In genomic region chr2:203737360-203737759, GRCh38 we compare ENCODE assay signal across 13 cellular contexts. TPM values are rescaled to one million over a fixed set of nuclear protein-coding genes. Genes with fewer than 3 reads are reported as not detected.
A peak's percentile ranks its signal among the peaks of the same experiment; 100 is the strongest.
DNase-seq lines count a peak whose midpoint lies in the region; ATAC-seq lines count a peak whose summit lies in the region.
"Had no signal": no experiment of that assay in that cellular context is flagged by ENCODE, and none has a peak within 500 bp of the region (broad histone marks: within the 10 kb centered on the region; RNA-seq: fewer than 3 reads in every experiment).

No MANE protein-coding gene starts in this region.

- H3K27me3 Mint-ChIP-seq in activated T-cell treated with anti-CD3 and anti-CD28 coated beads, Interleukin-2, amount 50 U/mL, for 72 hours (ENCODE audit: low read depth), result no peaks in the 10 kb centered on the region
- H3K27me3 Mint-ChIP-seq in T-helper 2 cell treated with Interferon-gamma antibody and Interleukin-4, amounts not matched to agents 5 μg/mL and 100 μg/mL, for 36 hours (ENCODE audit: low read depth), result no peaks in the 10 kb centered on the region

- H3K4me3 Mint-ChIP-seq in activated T-cell treated with anti-CD3 and anti-CD28 coated beads, Interleukin-2, amount 50 U/mL, for 72 hours, result peak overlapping the region; percentile 6 to 69
- peak overlapping the region; percentile 49 for H3K4me3 Mint-ChIP-seq in T-helper 2 cell treated with Interferon-gamma antibody and Interleukin-4, amounts not matched to agents 5 μg/mL and 100 μg/mL, for 36 hours
- H3K4me3 Mint-ChIP-seq: nephron progenitor cell had no signal

- peaks cover 55% of the 10 kb centered on the region for H3K4me1 ChIP-seq in skeletal muscle satellite cell (ENCODE audit: control insufficient read depth, insufficient read depth, low read length)

- H3K27ac Mint-ChIP-seq in activated T-cell treated with anti-CD3 and anti-CD28 coated beads, Interleukin-2, amount 50 U/mL, for 72 hours, result peak overlapping the region; percentile 78
- H3K27ac Mint-ChIP-seq in T-helper 2 cell treated with Interferon-gamma antibody and Interleukin-4, amounts not matched to agents 5 μg/mL and 100 μg/mL, for 36 hours, result peak overlapping the region; percentile 98
- H3K27ac Mint-ChIP-seq: nephron progenitor cell had no signal

- no peaks in the 10 kb centered on the region for H3K36me3 ChIP-seq in skeletal muscle satellite cell (ENCODE audit: insufficient read depth, low read length)

- peaks cover 99% of the 10 kb centered on the region for H3K4me1 Mint-ChIP-seq in activated T-cell treated with anti-CD3 and anti-CD28 coated beads, Interleukin-2, amount 50 U/mL, for 72 hours (ENCODE audit: low read depth)
- peaks cover 83% of the 10 kb centered on the region for H3K4me1 Mint-ChIP-seq in T-helper 2 cell treated with Interferon-gamma antibody and Interleukin-4, amounts not matched to agents 5 μg/mL and 100 μg/mL, for 36 hours (ENCODE audit: low read depth)

- no peaks in the 10 kb centered on the region for H3K9me3 ChIP-seq in skeletal muscle satellite cell (replicated peaks; ENCODE audit: low read length)

- peaks cover 34 to 60% of the 10 kb centered on the region in 2 donors for H3K36me3 Mint-ChIP-seq in activated T-cell treated with anti-CD3 and anti-CD28 coated beads, Interleukin-2, amount 50 U/mL, for 72 hours (ENCODE audit: insufficient read depth in 2 of 2)
- H3K36me3 Mint-ChIP-seq in T-helper 2 cell treated with Interferon-gamma antibody and Interleukin-4, amounts not matched to agents 5 μg/mL and 100 μg/mL, for 36 hours (ENCODE audit: low read depth), result peaks cover 85% of the 10 kb centered on the region

- peak; percentile 24 for ATAC-seq in activated T-cell treated with anti-CD3 and anti-CD28 coated beads, Interleukin-2, amount 50 U/mL, for 72 hours (replicated peaks in 1 of 2)
- ATAC-seq in GM18502 (IDR thresholded peaks at IDR 0.05; ENCODE audit: poor library complexity, unreplicated experiment), result no peak

- peaks cover 1 to 4% of the 10 kb centered on the region in 2 donors for H3K9me3 Mint-ChIP-seq in activated T-cell treated with anti-CD3 and anti-CD28 coated beads, Interleukin-2, amount 50 U/mL, for 72 hours
- no peaks in the 10 kb centered on the region for H3K9me3 Mint-ChIP-seq in T-helper 2 cell treated with Interferon-gamma antibody and Interleukin-4, amounts not matched to agents 5 μg/mL and 100 μg/mL, for 36 hours
- H3K9me3 Mint-ChIP-seq: nephron progenitor cell had no signal

- no peak overlapping the region for H3K4me3 ChIP-seq in skeletal muscle satellite cell (ENCODE audit: low read length)

- no peak for DNase-seq in activated T-cell treated with anti-CD3 and anti-CD28 coated beads, Interleukin-2, amount 50 U/mL, for 72 hours
- no peak for DNase-seq in activated T-cell treated with anti-CD3 and anti-CD28 coated beads for 4 hours
- peak; percentile 52 for DNase-seq in HCEC 1CT
- DNase-seq in T-helper 2 cell treated with Interferon-gamma antibody and Interleukin-4, amounts not matched to agents 5 μg/mL and 100 μg/mL, for 36 hours (ENCODE audit: low spot score), result no peak
- DNase-seq in NCI-H187 (lab: John Stamatoyannopoulos, UW), result no peak
- DNase-seq in pons (ENCODE audit: low spot score), result no peak
- DNase-seq: activated effector memory CD4-positive, alpha-beta T cell treated with Interleukin-2 at 50 U/mL for 16 hours; cortex of kidney; nephron progenitor cell had no signal

- H3K9ac ChIP-seq in skeletal muscle satellite cell (ENCODE audit: low read depth, low read length), result peak overlapping the region; percentile 57

- H3K27me3 ChIP-seq in skeletal muscle satellite cell (ENCODE audit: control insufficient read depth, insufficient read depth, low read length), result no peaks in the 10 kb centered on the region

- H3K4me2 ChIP-seq in skeletal muscle satellite cell (ENCODE audit: low read length), result peak overlapping the region; percentile 3

RNA-seq across cellular contexts. Expression of gene CD28, which starts 30.9 kb away (rescaled TPM):
- total RNA-seq in activated T-cell treated with anti-CD3 and anti-CD28 coated beads, Interleukin-2, amount 50 U/mL, for 72 hours, result 100 to 1,000 TPM; 177 to 206 TPM
- not detected in 2 replicates for total RNA-seq in skeletal muscle satellite cell (2012; rRNA removed)
- total RNA-seq: fibroblast of villous mesenchyme, kidney epithelial cell had no signal
